Comparison of ENCODE assay signal across 9 cellular contexts in the genomic region with DNA sequence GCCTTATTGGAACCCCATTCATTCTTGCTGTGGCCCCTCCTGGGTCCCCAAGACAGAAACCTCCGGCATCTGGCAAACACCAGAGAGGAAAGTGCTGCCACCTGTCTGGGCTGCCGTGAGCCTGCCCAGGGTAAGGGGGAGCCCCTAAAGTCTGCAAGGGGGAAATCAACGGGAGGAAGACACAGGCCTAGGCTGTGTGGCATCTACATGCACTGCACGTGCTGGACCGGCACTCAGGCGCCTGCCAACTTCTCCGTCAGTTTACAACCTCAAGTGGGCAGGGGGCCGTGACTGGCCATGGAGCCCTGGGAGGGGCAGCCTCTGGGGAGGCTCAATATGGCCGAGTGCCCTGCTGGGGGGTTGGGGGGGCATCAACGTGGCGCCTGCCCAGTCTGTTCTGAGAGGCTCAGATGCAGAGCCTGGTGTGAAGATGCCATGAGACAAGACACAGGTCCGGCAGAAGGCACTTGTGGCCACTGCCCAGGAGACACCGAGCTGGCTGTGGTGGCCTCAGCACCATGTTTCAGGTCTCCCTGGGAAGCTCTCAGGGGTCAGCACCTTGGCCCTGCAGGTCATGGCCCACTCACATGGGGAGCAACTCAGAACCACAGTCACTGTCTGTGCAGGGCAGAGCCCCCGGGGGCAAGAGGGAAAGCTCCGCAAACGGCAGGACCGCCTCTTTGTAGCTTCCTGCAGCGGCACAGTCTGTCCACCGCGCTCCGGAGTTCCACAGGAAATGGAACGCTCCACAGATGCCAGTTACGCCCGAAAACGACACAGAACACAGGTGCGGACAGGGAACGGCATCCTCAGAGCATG. TPM values are rescaled to one million over a fixed set of nuclear protein-coding genes. Genes with fewer than 3 reads are reported as not detected.
A peak's percentile ranks its signal among the peaks of the same experiment; 100 is the strongest.
DNase-seq lines count a peak whose midpoint lies in the region; ATAC-seq and TF ChIP-seq lines count a peak whose summit lies in the region.
"Had no signal": no experiment of that assay in that cellular context is flagged by ENCODE, and none has a peak within 500 bp of the region (broad histone marks: within the 10 kb centered on the region; RNA-seq: fewer than 3 reads in every experiment).

No MANE protein-coding gene starts in this region.

- no peaks in the 10 kb centered on the region for H3K9me3 ChIP-seq in mucosa of rectum (ENCODE audit: control insufficient read depth in 2 of 2, low read length in 2 of 2)
- H3K9me3 ChIP-seq in tibial nerve = no peaks in the 10 kb centered on the region

- WGBS in tibial nerve, 2 donors = 23 to 40% methylated on average over 23 to 25 of the region's 27 CpGs

- TF ChIP-seq CTCF in tibial nerve (IDR thresholded peaks at IDR 0.05) = no peak

- no peak overlapping the region for H3K9ac ChIP-seq in mucosa of rectum (ENCODE audit: low read depth in 1 of 2, low read length in 2 of 2)
- H3K9ac ChIP-seq: parathyroid adenoma had no signal

- no peak for ATAC-seq in GM18505 (IDR thresholded peaks at IDR 0.05; ENCODE audit: unreplicated experiment)

- H3K4me1 ChIP-seq in mucosa of rectum (ENCODE audit: control insufficient read depth in 2 of 2, insufficient read depth in 2 of 2, low read length in 2 of 2) (peaks cover 42 to 46% of the 10 kb centered on the region in 2 donors), tibial nerve (peaks cover 0 to 72% (median 54%) of the 10 kb centered on the region in 4 donors)

- TF ChIP-seq EP300 in tibial nerve (IDR thresholded peaks at IDR 0.05) = no peak

- DNase-seq in activated effector memory CD4-positive, alpha-beta T cell treated with anti-CD3 and anti-CD28 coated beads, Interleukin-2, amount 50 U/mL, for 16 hours = peak; percentile 78
- DNase-seq in activated effector memory CD4-positive, alpha-beta T cell treated with Interleukin-2 at 50 U/mL for 16 hours = no peak
- DNase-seq in tibial nerve (ENCODE audit: low spot score in 2 of 2) (no peak), NCI-H187 (lab: John Stamatoyannopoulos, UW) (no peak), NCI-H524 (lab: John Stamatoyannopoulos, UW) (no peak)

- H3K4me3 ChIP-seq in mucosa of rectum (ENCODE audit: low read length in 2 of 2) (no peak overlapping the region), tibial nerve (no peak overlapping the region)

- H3K36me3 ChIP-seq in mucosa of rectum (ENCODE audit: control insufficient read depth in 2 of 2, insufficient read depth in 2 of 2, low read length in 2 of 2) (peaks cover 30 to 36% of the 10 kb centered on the region in 2 donors), tibial nerve (peaks cover 0 to 39% (median 10%) of the 10 kb centered on the region in 3 donors)

- H3K27me3 ChIP-seq in mucosa of rectum (ENCODE audit: control insufficient read depth in 2 of 2, insufficient read depth in 2 of 2, low read length in 2 of 2) = no peaks in the 10 kb centered on the region
- no peaks in the 10 kb centered on the region for H3K27me3 ChIP-seq in tibial nerve

- H3K27ac ChIP-seq in angular gyrus (ENCODE audit: low read depth, low read length) = peak overlapping the region; percentile 99
- H3K27ac ChIP-seq in mucosa of rectum (ENCODE audit: low read depth in 2 of 2, low read length in 2 of 2) = peak overlapping the region; percentile 62 to 81
- peak overlapping the region in 3 of 4 donors; percentile 81 to 90 (median 90) for H3K27ac ChIP-seq in tibial nerve

- TF ChIP-seq POLR2A in tibial nerve (IDR thresholded peaks at IDR 0.05) (no peak), GM18505 (IDR thresholded peaks at IDR 0.05; ENCODE audit: borderline replicate concordance, extremely low read depth, insufficient read depth, insufficient read length) (no peak)

RNA-seq across cellular contexts. Expression of a gene that starts 8.4 kb away (rescaled TPM):
- total RNA-seq in tibial nerve = 10 to 100 TPM; 31.2 to 96.0 (median 50.0) TPM

RNA-seq across cellular contexts. Expression of a gene that starts 21.9 kb away (rescaled TPM):
- 10 to 100 TPM in 2 of 4 donors, 1 to 10 TPM in 2; 8.3 to 18.3 (median 11.7) TPM for total RNA-seq in tibial nerve

RNA-seq across cellular contexts. Expression of a gene that starts 31.6 kb away (rescaled TPM):
- 1 to 10 TPM; 1.3 to 5.1 (median 2.8) TPM for total RNA-seq in tibial nerve

RNA-seq across cellular contexts. Expression of a gene that starts 33.1 kb away (rescaled TPM):
- total RNA-seq in tibial nerve = 10 to 100 TPM; 70.5 to 77.0 (median 73.8) TPM

RNA-seq across cellular contexts. Expression of a gene that starts 52.9 kb away (rescaled TPM):
- 10 to 100 TPM; 30.6 to 40.2 (median 32.1) TPM for total RNA-seq in tibial nerve
